ENCODE assay signal across 19 cellular contexts in the genomic region with DNA sequence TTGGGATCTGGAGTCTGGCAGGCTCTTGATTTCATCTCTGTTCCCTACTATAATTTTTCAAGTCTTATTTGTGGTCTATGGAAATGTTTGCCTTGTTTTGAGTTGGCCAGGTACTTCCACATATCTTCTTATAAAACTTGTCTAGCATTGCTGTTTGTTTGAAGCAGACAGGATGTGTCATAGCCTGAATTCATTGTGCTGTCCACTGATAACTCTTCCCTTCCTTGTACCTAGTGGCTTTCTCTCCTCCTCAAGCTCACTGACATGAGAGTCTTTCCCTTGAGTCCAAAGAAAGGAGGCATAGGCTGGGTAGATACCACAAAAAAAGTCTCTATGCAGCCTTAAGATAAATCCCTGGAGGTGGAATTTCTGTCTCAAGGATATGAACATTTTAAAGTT.
"Had no signal": no experiment of that assay in that cellular context is flagged by ENCODE, and none has a peak within 500 bp of the region (broad histone marks: within the 10 kb centered on the region; RNA-seq: fewer than 3 reads in every experiment).

No MANE protein-coding gene starts in this region.

- H3K9me3 Mint-ChIP-seq: activated B cell treated with CpG ODN at 0.5 μM for 24 hours; activated CD8-positive, alpha-beta T cell treated with anti-CD3 and anti-CD28 coated beads for 36 hours; activated T-cell treated with anti-CD3 and anti-CD28 coated beads, Interleukin-2, amount 50 U/mL, for 4 hours; naive thymus-derived CD8-positive, alpha-beta T cell; stimulated activated naive B cell treated with anti-CD40 and anti-IgM and Interleukin-4, amounts not matched to agents 10 μg/mL and 1 μg/mL and 100 μg/mL, for 72 hours had no signal

- H3K4me1 ChIP-seq: body of pancreas, colonic mucosa, thyroid gland had no signal

- H3K27ac ChIP-seq: body of pancreas, colonic mucosa, thyroid gland had no signal

- H3K9me3 ChIP-seq: body of pancreas, colonic mucosa, heart left ventricle, thyroid gland had no signal

- ATAC-seq: activated CD8-positive, alpha-beta T cell treated with anti-CD3 and anti-CD28 coated beads for 36 hours; activated T-cell treated with anti-CD3 and anti-CD28 coated beads, Interleukin-2, amount 50 U/mL, for 4 hours; body of pancreas; naive thymus-derived CD8-positive, alpha-beta T cell; stimulated activated naive B cell treated with anti-CD40 and anti-IgM and Interleukin-4, amounts not matched to agents 10 μg/mL and 1 μg/mL and 100 μg/mL, for 72 hours had no signal

- H3K4me3 ChIP-seq: body of pancreas, colonic mucosa, heart left ventricle, lung, thyroid gland had no signal

- H3K27ac Mint-ChIP-seq: activated B cell treated with CpG ODN at 0.5 μM for 24 hours; activated CD8-positive, alpha-beta T cell treated with anti-CD3 and anti-CD28 coated beads for 36 hours; activated naive CD8-positive, alpha-beta T cell; stimulated activated naive B cell treated with anti-CD40 and anti-IgM and Interleukin-4, amounts not matched to agents 10 μg/mL and 1 μg/mL and 100 μg/mL, for 72 hours had no signal

- H3K36me3 Mint-ChIP-seq: activated naive CD8-positive, alpha-beta T cell; naive thymus-derived CD8-positive, alpha-beta T cell; stimulated activated naive B cell treated with anti-CD40 and anti-IgM and Interleukin-4, amounts not matched to agents 10 μg/mL and 1 μg/mL and 100 μg/mL, for 72 hours had no signal

- H3K36me3 ChIP-seq: colonic mucosa, heart left ventricle, thyroid gland had no signal

- DNase-seq: activated B cell treated with CpG ODN at 0.5 μM for 24 hours; activated CD4-positive, alpha-beta T cell treated with anti-CD3 and anti-CD28 coated beads for 48 hours; activated CD8-positive, alpha-beta T cell treated with anti-CD3 and anti-CD28 coated beads for 36 hours; activated effector memory CD4-positive, alpha-beta T cell treated with anti-CD3 and anti-CD28 coated beads, Interleukin-2, amount 50 U/mL, for 16 hours; activated T-cell treated with anti-CD3 and anti-CD28 coated beads, Interleukin-2, amount 50 U/mL, for 4 hours; amygdala; body of pancreas; central memory CD4-positive, alpha-beta T cell; effector CD4-positive, alpha-beta T cell; foreskin melanocyte; heart left ventricle; naive thymus-derived CD8-positive, alpha-beta T cell; stimulated activated CD4-positive, alpha-beta T cell treated with anti-CD3 and anti-CD28 coated beads, Interleukin-15, amount 100 ng/mL, for 24 hours; stimulated activated CD4-positive, alpha-beta T cell treated with anti-CD3 and anti-CD28 coated beads, Interleukin-4, amount 100 ng/mL, for 1 hour; stimulated activated naive B cell treated with anti-CD40 and anti-IgM and Interleukin-4, amounts not matched to agents 10 μg/mL and 1 μg/mL and 100 μg/mL, for 72 hours; thyroid gland had no signal

- H3K4me3 Mint-ChIP-seq: activated B cell treated with CpG ODN at 0.5 μM for 24 hours; activated CD8-positive, alpha-beta T cell treated with anti-CD3 and anti-CD28 coated beads for 36 hours; activated naive CD8-positive, alpha-beta T cell; activated T-cell treated with anti-CD3 and anti-CD28 coated beads, Interleukin-2, amount 50 U/mL, for 4 hours; stimulated activated naive B cell treated with anti-CD40 and anti-IgM and Interleukin-4, amounts not matched to agents 10 μg/mL and 1 μg/mL and 100 μg/mL, for 72 hours had no signal

- H3K27me3 ChIP-seq: body of pancreas, colonic mucosa, thyroid gland had no signal

- H3K4me1 Mint-ChIP-seq: activated B cell treated with CpG ODN at 0.5 μM for 24 hours; naive thymus-derived CD8-positive, alpha-beta T cell had no signal
